In the genomic region with DNA sequence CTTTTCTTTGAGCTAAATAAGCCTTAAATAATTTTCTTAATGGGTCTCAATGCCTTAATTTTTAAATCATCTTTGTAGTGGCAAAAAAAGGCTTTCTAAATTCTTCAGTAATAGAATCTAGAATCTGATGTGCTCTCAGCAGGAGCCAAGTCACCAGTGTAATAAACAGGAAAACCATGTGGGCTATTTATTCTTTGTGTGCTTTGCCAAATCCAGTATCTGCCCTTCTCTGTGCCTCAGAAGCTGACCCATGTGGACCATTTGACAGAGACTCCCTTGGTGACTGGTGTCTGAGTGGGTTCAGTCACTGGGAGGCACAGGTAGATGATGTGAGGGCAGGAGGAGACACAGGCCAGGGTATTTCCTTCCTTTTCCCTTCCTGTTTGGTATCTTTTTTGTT, we compare ENCODE assay signal across 22 cellular contexts.
"Had no signal": no experiment of that assay in that cellular context is flagged by ENCODE, and none has a peak within 500 bp of the region (broad histone marks: within the 10 kb centered on the region; RNA-seq: fewer than 3 reads in every experiment).

No MANE protein-coding gene starts in this region.

- H3K36me3 ChIP-seq: MG63, Peyer's patch, SJCRH30 had no signal

- H2AFZ ChIP-seq: PC-9 had no signal

- H3K4me1 ChIP-seq: Peyer's patch, SJCRH30 had no signal

- H3K4me3 ChIP-seq: MG63, PC-9, Peyer's patch, SJCRH30 had no signal

- H3K27me3 ChIP-seq: Peyer's patch, SJCRH30 had no signal

- ATAC-seq: HepG2, Right ventricle myocardium inferior, SK-N-SH treated with all-trans-retinoic acid at 6 μM for 48 hours had no signal

- H3K27ac ChIP-seq: PC-9, Peyer's patch, SJCRH30 had no signal

- DNase-seq: IMR-90; Karpas-422; KG1; MG63; NCI-H1092 treated with DMSO at 0.1 percent for 48 hours; NCI-H1436; NCI-H187; NCI-H2029; NCI-H2171 treated with DMSO at 0.1 percent for 48 hours; NCI-H345; NCI-H524; NCI-H526 treated with DMSO at 0.1 percent for 48 hours; NCI-H748 treated with DMSO at 0.1 percent for 48 hours; NK-92 treated with Interleukin-12 subunit alpha and Interleukin-12 subunit beta, amount 100 ng/mL, for 24 hours; PC-9; Peyer's patch; SHP77 treated with DMSO at 0.1 percent for 48 hours; SJCRH30; T-helper 1 cell had no signal

- FAIRE-seq: HepG2 had no signal

- H3K9me3 ChIP-seq: MG63, Peyer's patch, SJCRH30 had no signal

- H3K4me2 ChIP-seq: PC-9 had no signal
